Comparison of ENCODE assay signal across 21 cellular contexts in the genomic region with DNA sequence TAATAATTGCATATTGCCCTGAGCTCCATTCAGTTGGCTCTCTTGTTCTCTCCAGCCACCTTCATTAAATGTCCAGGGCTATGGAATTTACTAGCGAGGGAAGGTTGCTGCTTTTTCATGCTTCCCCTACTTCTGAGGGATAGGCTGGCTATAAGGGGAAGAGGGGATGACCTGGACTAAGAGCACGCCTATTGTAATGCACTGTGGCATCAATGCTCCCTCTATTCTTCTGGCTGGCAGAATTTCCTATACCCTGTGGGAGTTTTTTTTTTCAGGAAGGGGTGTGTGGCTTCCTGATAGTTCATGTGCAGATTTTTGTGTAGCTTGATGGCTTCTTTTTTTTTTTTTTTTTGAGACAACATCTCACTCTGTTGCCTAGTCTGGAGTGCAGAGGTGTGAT.
"Had no signal": no experiment of that assay in that cellular context is flagged by ENCODE, and none has a peak within 500 bp of the region (broad histone marks: within the 10 kb centered on the region; RNA-seq: fewer than 3 reads in every experiment).

No MANE protein-coding gene starts in this region.

- H3K9me3 ChIP-seq: esophagus squamous epithelium, ovary, right lobe of liver, thoracic aorta, transverse colon, upper lobe of right lung, uterus had no signal

- H3K4me1 ChIP-seq: right lobe of liver, upper lobe of right lung, uterus had no signal

- H3K27ac ChIP-seq: esophagus squamous epithelium, ovary, right lobe of liver, thoracic aorta, transverse colon, upper lobe of right lung, uterus had no signal

- DNase-seq: cortex of kidney; effector memory CD8-positive, alpha-beta T cell; erythroblast; esophagus squamous epithelium; hypothalamus; kidney; natural killer cell; occipital lobe; ovary; retina; right lobe of liver; small intestine; stimulated activated CD4-positive, alpha-beta T cell treated with anti-CD3 and anti-CD28 coated beads, Interleukin-15, amount 100 ng/mL, for 24 hours; stimulated activated CD4-positive, alpha-beta T cell treated with anti-CD3 and anti-CD28 coated beads, Interleukin-2, amount 100 ng/mL, for 48 hours; stimulated activated naive B cell treated with anti-CD40 and anti-IgM and Interleukin-4, amounts not matched to agents 10 μg/mL and 1 μg/mL and 100 μg/mL, for 72 hours; transverse colon; upper lobe of right lung; uterus had no signal

- H3K36me3 ChIP-seq: ovary, thoracic aorta, uterus had no signal

- H3K27me3 ChIP-seq: esophagus squamous epithelium, ovary, right lobe of liver, transverse colon, upper lobe of right lung, uterus had no signal

- H3K4me3 ChIP-seq: esophagus squamous epithelium, lung, ovary, right lobe of liver, thoracic aorta, transverse colon, upper lobe of right lung, uterus had no signal

- ATAC-seq: effector memory CD8-positive, alpha-beta T cell; left lobe of liver; natural killer cell; right lobe of liver; stimulated activated naive B cell treated with anti-CD40 and anti-IgM and Interleukin-4, amounts not matched to agents 10 μg/mL and 1 μg/mL and 100 μg/mL, for 72 hours; upper lobe of right lung had no signal
